ENCODE assay signal across 20 cellular contexts in the genomic region with DNA sequence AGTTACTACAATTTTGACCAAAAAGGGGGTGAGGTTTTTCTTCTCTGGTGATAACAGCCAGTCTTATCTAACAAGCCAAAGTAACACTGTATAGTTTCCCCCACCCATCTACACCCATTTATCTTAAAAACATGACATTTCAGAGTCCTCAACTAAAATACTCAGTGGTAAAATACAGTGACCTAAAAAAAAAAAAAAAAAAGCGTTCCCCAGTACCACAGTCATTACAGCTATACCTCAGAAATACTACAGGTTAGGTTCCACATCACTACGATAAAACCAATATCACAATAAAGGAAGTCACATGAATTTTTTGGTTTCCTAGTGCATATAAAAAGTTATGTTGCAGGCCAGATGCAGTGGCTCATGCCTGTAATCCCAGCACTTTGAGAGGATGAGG. TPM values are rescaled to one million over a fixed set of nuclear protein-coding genes. Genes with fewer than 3 reads are reported as not detected.
DNase-seq lines count a peak whose midpoint lies in the region; ATAC-seq, FAIRE-seq and TF ChIP-seq lines count a peak whose summit lies in the region.
"Had no signal": no experiment of that assay in that cellular context is flagged by ENCODE, and none has a peak within 500 bp of the region (broad histone marks: within the 10 kb centered on the region; RNA-seq: fewer than 3 reads in every experiment).

No MANE protein-coding gene starts in this region.

- TF ChIP-seq CTCF in colonic mucosa (IDR thresholded peaks at IDR 0.05): no peak

- no peaks in the 10 kb centered on the region for H3K9me3 ChIP-seq in CD4-positive, CD25-positive, alpha-beta regulatory T cell (ENCODE audit: control insufficient read depth in 2 of 2, low read length in 2 of 2)
- no peaks in the 10 kb centered on the region for H3K9me3 ChIP-seq in Karpas-422 (ENCODE audit: low read length)
- H3K9me3 ChIP-seq in colonic mucosa: no peaks in the 10 kb centered on the region
- H3K9me3 ChIP-seq: heart right ventricle had no signal

- no peaks in the 10 kb centered on the region for H3K27me3 ChIP-seq in CD4-positive, CD25-positive, alpha-beta regulatory T cell (ENCODE audit: control insufficient read depth, insufficient read depth, low read length)
- H3K27me3 ChIP-seq in Karpas-422 (ENCODE audit: low read length): no peaks in the 10 kb centered on the region
- H3K27me3 ChIP-seq in colonic mucosa: no peaks in the 10 kb centered on the region
- H3K27me3 ChIP-seq: heart right ventricle had no signal

- ATAC-seq in CD4-positive, CD25-positive, alpha-beta regulatory T cell (ENCODE audit: low read depth in 2 of 2): no peak
- ATAC-seq in naive B cell (ENCODE audit: low read depth in 2 of 2) (peak; percentile 11 to 17), GM18909 (IDR thresholded peaks at IDR 0.05; ENCODE audit: poor library complexity, unreplicated experiment) (no peak)
- ATAC-seq: heart right ventricle, Panc1 had no signal

- peaks cover 8% of the 10 kb centered on the region for H3K36me3 ChIP-seq in CD4-positive, CD25-positive, alpha-beta regulatory T cell (ENCODE audit: control insufficient read depth, insufficient read depth, low read length)
- H3K36me3 ChIP-seq in Karpas-422 (ENCODE audit: insufficient read depth, low read length) (no peaks in the 10 kb centered on the region), colonic mucosa (no peaks in the 10 kb centered on the region)
- H3K36me3 ChIP-seq: heart right ventricle had no signal

- H3K36me3 Mint-ChIP-seq in CD4-positive, CD25-positive, alpha-beta regulatory T cell: peaks cover 22% of the 10 kb centered on the region
- peaks cover 19% of the 10 kb centered on the region for H3K36me3 Mint-ChIP-seq in activated T-helper 1 cell treated with anti-CD3 and anti-CD28 coated beads, Interleukin-12 subunit alpha, Interleukin-12 subunit beta, Interleukin-2, Interleukin-4 antibody, amounts not matched to agents 30 ng/mL and 10 ng/mL and 1 ng/mL, durations not matched to agents 14 hours and 24 hours and 36 hours (ENCODE audit: low read depth)
- H3K36me3 Mint-ChIP-seq in naive B cell: peaks cover 0 to 4% of the 10 kb centered on the region in 2 donors

- peaks cover 21 to 37% (median 27%) of the 10 kb centered on the region in 4 donors for H3K4me1 Mint-ChIP-seq in CD4-positive, CD25-positive, alpha-beta regulatory T cell
- H3K4me1 Mint-ChIP-seq in activated T-helper 1 cell treated with anti-CD3 and anti-CD28 coated beads, Interleukin-12 subunit alpha, Interleukin-12 subunit beta, Interleukin-2, Interleukin-4 antibody, amounts not matched to agents 30 ng/mL and 10 ng/mL and 1 ng/mL, durations not matched to agents 14 hours and 24 hours and 36 hours (ENCODE audit: low read depth): peaks cover 20% of the 10 kb centered on the region
- H3K4me1 Mint-ChIP-seq in naive B cell: peaks cover 14 to 39% (median 31%) of the 10 kb centered on the region in 3 donors
- H3K4me1 Mint-ChIP-seq: nephron progenitor cell had no signal

- H3K79me2 ChIP-seq in Karpas-422 (ENCODE audit: low read length): peaks cover 96% of the 10 kb centered on the region

- no peaks in the 10 kb centered on the region for H3K27me3 Mint-ChIP-seq in CD4-positive, CD25-positive, alpha-beta regulatory T cell
- no peaks in the 10 kb centered on the region for H3K27me3 Mint-ChIP-seq in activated T-helper 1 cell treated with anti-CD3 and anti-CD28 coated beads, Interleukin-12 subunit alpha, Interleukin-12 subunit beta, Interleukin-2, Interleukin-4 antibody, amounts not matched to agents 30 ng/mL and 10 ng/mL and 1 ng/mL, durations not matched to agents 14 hours and 24 hours and 36 hours (ENCODE audit: insufficient read depth)
- H3K27me3 Mint-ChIP-seq in naive B cell: no peaks in the 10 kb centered on the region
- H3K27me3 Mint-ChIP-seq: progenitor cell of endocrine pancreas had no signal

- no peak overlapping the region for H2AFZ ChIP-seq in Karpas-422 (ENCODE audit: low read length)

- no peak for TF ChIP-seq POLR2A in GM12891 (IDR thresholded peaks at IDR 0.05; ENCODE audit: low read depth, low read length)

- H3K9me3 Mint-ChIP-seq in CD4-positive, CD25-positive, alpha-beta regulatory T cell: no peaks in the 10 kb centered on the region
- H3K9me3 Mint-ChIP-seq in activated T-helper 1 cell treated with anti-CD3 and anti-CD28 coated beads, Interleukin-12 subunit alpha, Interleukin-12 subunit beta, Interleukin-2, Interleukin-4 antibody, amounts not matched to agents 30 ng/mL and 10 ng/mL and 1 ng/mL, durations not matched to agents 14 hours and 24 hours and 36 hours: no peaks in the 10 kb centered on the region
- no peaks in the 10 kb centered on the region for H3K9me3 Mint-ChIP-seq in naive B cell
- H3K9me3 Mint-ChIP-seq: nephron progenitor cell had no signal

- intact Hi-C loops in activated T-helper 1 cell treated with anti-CD3 and anti-CD28 coated beads, Interleukin-12 subunit alpha, Interleukin-12 subunit beta, Interleukin-2, Interleukin-4 antibody, amounts not matched to agents 30 ng/mL and 10 ng/mL and 1 ng/mL, durations not matched to agents 14 hours and 24 hours and 36 hours (cut with micrococcal nuclease): no loop called here
- intact Hi-C loops in colonic mucosa (cut with DNase I): no loop called here

- peaks cover 22% of the 10 kb centered on the region for H3K4me1 ChIP-seq in CD4-positive, CD25-positive, alpha-beta regulatory T cell (ENCODE audit: control insufficient read depth, insufficient read depth, low read length, poor library complexity, severe bottlenecking)
- H3K4me1 ChIP-seq in Karpas-422 (ENCODE audit: low read length) (peaks cover 40% of the 10 kb centered on the region), colonic mucosa (peaks cover 6% of the 10 kb centered on the region)

- H3K4me3 Mint-ChIP-seq in CD4-positive, CD25-positive, alpha-beta regulatory T cell: peak overlapping the region; percentile 7 to 74 (median 28)
- H3K4me3 Mint-ChIP-seq in activated T-helper 1 cell treated with anti-CD3 and anti-CD28 coated beads, Interleukin-12 subunit alpha, Interleukin-12 subunit beta, Interleukin-2, Interleukin-4 antibody, amounts not matched to agents 30 ng/mL and 10 ng/mL and 1 ng/mL, durations not matched to agents 14 hours and 24 hours and 36 hours: no peak overlapping the region
- peak overlapping the region; percentile 9 to 80 (median 70) for H3K4me3 Mint-ChIP-seq in naive B cell
- H3K4me3 Mint-ChIP-seq: nephron progenitor cell had no signal

- no peak for FAIRE-seq in GM12891 (lab: Jason Lieb, UNC)

- no peak for DNase-seq in CD4-positive, CD25-positive, alpha-beta regulatory T cell
- DNase-seq in Karpas-422 (no peak), naive B cell (peak; percentile 46), GM12891 (ENCODE audit: insufficient read length, low spot score) (no peak), NCI-H1417 (lab: John Stamatoyannopoulos, UW) (no peak), colonic mucosa (no peak)
- no peak for DNase-seq in activated T-helper 1 cell treated with anti-CD3 and anti-CD28 coated beads, Interleukin-12 subunit alpha, Interleukin-12 subunit beta, Interleukin-2, Interleukin-4 antibody, amounts not matched to agents 30 ng/mL and 10 ng/mL and 1 ng/mL, durations not matched to agents 14 hours and 24 hours and 36 hours (ENCODE audit: low spot score)
- DNase-seq: activated CD4-positive, alpha-beta T cell treated with anti-CD3 and anti-CD28 coated beads for 48 hours; aorta; cerebellar nuclear complex; GDM1; heart right ventricle; NCI-H1436 treated with DMSO at 0.1 percent for 48 hours; NCI-H774; nephron progenitor cell; substantia nigra; T1000 had no signal

- H3K4me3 ChIP-seq in CD4-positive, CD25-positive, alpha-beta regulatory T cell (ENCODE audit: low read depth, low read length): peak overlapping the region; percentile 19
- no peak overlapping the region for H3K4me3 ChIP-seq in Karpas-422 (ENCODE audit: low read length)
- no peak overlapping the region for H3K4me3 ChIP-seq in colonic mucosa
- H3K4me3 ChIP-seq: heart right ventricle had no signal

- H3K27ac ChIP-seq in CD4-positive, CD25-positive, alpha-beta regulatory T cell (ENCODE audit: insufficient read depth, low read length, poor library complexity, severe bottlenecking): peak overlapping the region; percentile 33
- H3K27ac ChIP-seq in Karpas-422 (ENCODE audit: low read length): peak overlapping the region; percentile 28; the same call in 1 of the 2 replicates
- H3K27ac ChIP-seq in colonic mucosa: no peak overlapping the region

- peak overlapping the region; percentile 10 to 67 (median 47) for H3K27ac Mint-ChIP-seq in CD4-positive, CD25-positive, alpha-beta regulatory T cell
- H3K27ac Mint-ChIP-seq in activated T-helper 1 cell treated with anti-CD3 and anti-CD28 coated beads, Interleukin-12 subunit alpha, Interleukin-12 subunit beta, Interleukin-2, Interleukin-4 antibody, amounts not matched to agents 30 ng/mL and 10 ng/mL and 1 ng/mL, durations not matched to agents 14 hours and 24 hours and 36 hours: peak overlapping the region; percentile 10
- peak overlapping the region in 5 of 6 donors; percentile 84 to 96 (median 88) for H3K27ac Mint-ChIP-seq in naive B cell
- H3K27ac Mint-ChIP-seq: nephron progenitor cell, progenitor cell of endocrine pancreas had no signal

- no peaks in the 10 kb centered on the region for H3K9me2 ChIP-seq in Karpas-422 (replicated peaks; ENCODE audit: insufficient read depth, low read length)

- no peak overlapping the region for H3K9ac ChIP-seq in Karpas-422 (ENCODE audit: low read length)
- H3K9ac ChIP-seq in colonic mucosa (ENCODE audit: low read depth in 2 of 2, low read length in 2 of 2): no peak overlapping the region

- no peak overlapping the region for H3K4me2 ChIP-seq in Karpas-422 (ENCODE audit: low read depth, low read length, poor library complexity, severe bottlenecking)

- no peaks in the 10 kb centered on the region for H4K20me1 ChIP-seq in Karpas-422 (ENCODE audit: insufficient read depth, low read depth, low read length)

TF ChIP-seq in GM12891, 5 proteins besides CTCF, POLR2A, EP300 and RAD21:
- TF ChIP-seq PAX5 (IDR thresholded peaks at IDR 0.05; ENCODE audit: insufficient read depth, low read length, severe bottlenecking) (no peak), SPI1 (IDR thresholded peaks at IDR 0.05; ENCODE audit: low read depth, low read length) (no peak), POU2F2 (IDR thresholded peaks at IDR 0.05; ENCODE audit: low read depth, low read length) (no peak), TAF1 (IDR thresholded peaks at IDR 0.05; ENCODE audit: low read depth, low read length) (no peak), POLR2AphosphoS5 (IDR thresholded peaks at IDR 0.05; ENCODE audit: low read depth, low read length) (no peak)

RNA-seq across cellular contexts. Expression of gene DENND4A, which starts 13.8 kb away (rescaled TPM):
- total RNA-seq in CD4-positive, CD25-positive, alpha-beta regulatory T cell: 88.4 TPM
- polyA plus RNA-seq in CD4-positive, CD25-positive, alpha-beta regulatory T cell: 10 to 100 TPM in 3 of 4 donors, 1 to 10 TPM in 1; 9.6 to 13.2 (median 12.1) TPM
- total RNA-seq in Karpas-422 (2014; rRNA removed; shearing (Covaris generic); ENCODE audit: low replicate concordance): 34.5 and 62.4 TPM in 2 replicates
- 50.8 and 59.0 TPM in 2 replicates for total RNA-seq in activated T-helper 1 cell treated with anti-CD3 and anti-CD28 coated beads, Interleukin-12 subunit alpha, Interleukin-12 subunit beta, Interleukin-2, Interleukin-4 antibody, amounts not matched to agents 30 ng/mL and 10 ng/mL and 1 ng/mL, durations not matched to agents 14 hours and 24 hours and 36 hours
- polyA plus RNA-seq in naive B cell (ENCODE audit: low read depth in 6 of 6): 10 to 100 TPM; 18.3 to 38.9 (median 26.8) TPM
- 17.3 TPM for polyA plus RNA-seq in GM12891 (2012; ENCODE audit: low read depth, missing spikeins)
- total RNA-seq in colonic mucosa: 10 to 100 TPM; 15.7 to 21.8 TPM

Comparison
In these comparisons a context has a peak if more than half of its experiments do, and no peak if none do; other contexts are left out.
1. ATAC-seq: peak in naive B cell (2 of 2); none in CD4-positive, CD25-positive, alpha-beta regulatory T cell (0 of 2) and GM18909 (single experiment).
2. H3K27ac Mint-ChIP-seq: peak in every context shown above with its lines; median percentile 88 in naive B cell; 47 in CD4-positive, CD25-positive, alpha-beta regulatory T cell; 10 in activated T-helper 1 cell treated with anti-CD3 and anti-CD28 coated beads, Interleukin-12 subunit alpha, Interleukin-12 subunit beta, Interleukin-2, Interleukin-4 antibody, amounts not matched to agents 30 ng/mL and 10 ng/mL and 1 ng/mL, durations not matched to agents 14 hours and 24 hours and 36 hours.